Comparison of ENCODE assay signal across 1 cellular context in the genomic region with DNA sequence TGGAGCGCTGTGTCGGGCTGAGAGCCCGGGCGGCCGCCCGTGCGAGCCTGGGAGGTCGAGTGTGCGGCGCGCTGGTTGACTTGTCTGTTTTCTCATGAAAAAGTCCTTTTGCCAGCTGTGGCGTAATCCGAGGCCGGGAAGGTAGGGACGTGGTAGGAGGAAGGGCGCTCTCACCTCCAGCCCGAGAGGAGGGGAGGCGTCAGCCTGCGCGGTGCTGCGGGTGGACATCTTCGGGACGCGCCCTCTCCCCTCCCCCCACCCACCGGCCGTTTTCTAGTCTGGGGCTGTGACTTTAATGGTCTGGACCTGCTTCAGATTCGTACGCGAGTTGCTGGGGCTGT.
TF ChIP-seq lines count a peak whose summit lies in the region.

No MANE protein-coding gene starts in this region.

TF ChIP-seq in GM12878, 131 proteins besides CTCF, POLR2A, EP300 and RAD21:
- TF ChIP-seq ZBTB40 (IDR thresholded peaks at IDR 0.05; ENCODE audit: borderline replicate concordance), result no peak
- TF ChIP-seq SMARCA5 (IDR thresholded peaks at IDR 0.05), result 0 out of 2 replicates have a peak, but pooled peaks have one; percentile 7
- TF ChIP-seq IKZF1 (conservative IDR thresholded peaks at IDR 0.05), result 0 out of 2 replicates have a peak, but pooled peaks have one; percentile 42
- 0 out of 2 replicates have a peak, but pooled peaks have one; percentile 31 for TF ChIP-seq ZBED1 (IDR thresholded peaks at IDR 0.05; ENCODE audit: borderline replicate concordance)
- TF ChIP-seq TAF1 (IDR thresholded peaks at IDR 0.05; ENCODE audit: borderline replicate concordance, low read depth, low read length), result peak; percentile 35; the same call in 1 of the 2 replicates
- TF ChIP-seq CHD1 (IDR thresholded peaks at IDR 0.05; ENCODE audit: low read depth, low read length), result peak; percentile 65; the same call in 1 of the 2 replicates
- peak; percentile 9; the same call in 1 of the 2 replicates for TF ChIP-seq PML (IDR thresholded peaks at IDR 0.05; ENCODE audit: low read length)
- TF ChIP-seq SIN3A (IDR thresholded peaks at IDR 0.05; ENCODE audit: low read depth, low read length), result 0 out of 2 replicates have a peak, but pooled peaks have one; percentile 30
- TF ChIP-seq GATAD2B (conservative IDR thresholded peaks at IDR 0.05; ENCODE audit: low read depth), result peak; percentile 24; the same call in 1 of the 2 replicates
- no peak for TF ChIP-seq FOS (IDR thresholded peaks at IDR 0.05; ENCODE audit: borderline replicate concordance, extremely low read depth, insufficient read length)
- TF ChIP-seq HCFC1 (IDR thresholded peaks at IDR 0.05; ENCODE audit: low read length), result no peak
- TF ChIP-seq, protein P1, sequence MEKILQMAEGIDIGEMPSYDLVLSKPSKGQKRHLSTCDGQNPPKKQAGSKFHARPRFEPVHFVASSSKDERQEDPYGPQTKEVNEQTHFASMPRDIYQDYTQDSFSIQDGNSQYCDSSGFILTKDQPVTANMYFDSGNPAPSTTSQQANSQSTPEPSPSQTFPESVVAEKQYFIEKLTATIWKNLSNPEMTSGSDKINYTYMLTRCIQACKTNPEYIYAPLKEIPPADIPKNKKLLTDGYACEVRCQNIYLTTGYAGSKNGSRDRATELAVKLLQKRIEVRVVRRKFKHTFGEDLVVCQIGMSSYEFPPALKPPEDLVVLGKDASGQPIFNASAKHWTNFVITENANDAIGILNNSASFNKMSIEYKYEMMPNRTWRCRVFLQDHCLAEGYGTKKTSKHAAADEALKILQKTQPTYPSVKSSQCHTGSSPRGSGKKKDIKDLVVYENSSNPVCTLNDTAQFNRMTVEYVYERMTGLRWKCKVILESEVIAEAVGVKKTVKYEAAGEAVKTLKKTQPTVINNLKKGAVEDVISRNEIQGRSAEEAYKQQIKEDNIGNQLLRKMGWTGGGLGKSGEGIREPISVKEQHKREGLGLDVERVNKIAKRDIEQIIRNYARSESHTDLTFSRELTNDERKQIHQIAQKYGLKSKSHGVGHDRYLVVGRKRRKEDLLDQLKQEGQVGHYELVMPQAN (conservative IDR thresholded peaks at IDR 0.05), result 0 out of 2 replicates have a peak, but pooled peaks have one; percentile 3
- TF ChIP-seq YY1 (IDR thresholded peaks at IDR 0.05; ENCODE audit: low read depth, low read length), result peak; percentile 67
- TF ChIP-seq NR2F1 (conservative IDR thresholded peaks at IDR 0.05), result 0 out of 2 replicates have a peak, but pooled peaks have one; percentile 7
- no peak for TF ChIP-seq E2F4 (IDR thresholded peaks at IDR 0.05; ENCODE audit: low read depth, low read length)
